Comparison of ENCODE assay signal across 10 cellular contexts in the genomic region with DNA sequence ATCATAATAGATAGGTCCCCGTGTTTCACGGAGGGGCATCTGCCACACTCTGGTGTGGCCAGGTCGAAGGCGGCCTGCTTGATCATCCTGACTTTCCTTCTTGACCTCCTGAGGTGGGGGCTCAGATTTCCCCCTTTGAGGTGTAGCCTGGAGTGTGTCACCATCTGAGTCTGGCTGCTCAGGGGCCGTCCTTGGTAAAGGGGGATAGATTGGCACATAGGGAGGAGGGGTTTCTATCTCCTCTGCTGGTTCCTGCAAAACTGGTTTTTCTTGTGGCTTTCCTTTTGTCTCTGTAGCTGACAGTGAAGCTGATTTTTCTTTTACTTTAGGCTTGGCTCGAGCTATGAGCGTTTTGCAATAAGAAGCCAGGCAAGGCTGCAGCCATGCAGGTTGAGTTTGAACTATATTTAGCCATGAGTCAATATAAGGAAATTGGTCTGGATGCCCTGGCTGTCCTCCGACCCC. TPM values are rescaled to one million over a fixed set of nuclear protein-coding genes. Genes with fewer than 3 reads are reported as not detected.
DNase-seq lines count a peak whose midpoint lies in the region; ATAC-seq, FAIRE-seq and TF ChIP-seq lines count a peak whose summit lies in the region.
"Had no signal": no experiment of that assay in that cellular context is flagged by ENCODE, and none has a peak within 500 bp of the region (broad histone marks: within the 10 kb centered on the region; RNA-seq: fewer than 3 reads in every experiment).

No MANE protein-coding gene starts in this region.

- peaks cover 2% of the 10 kb centered on the region for H3K4me1 ChIP-seq in right cardiac atrium (ENCODE audit: control insufficient read depth, insufficient read depth, low read length)
- peaks cover 8 to 33% of the 10 kb centered on the region in 2 donors for H3K4me1 ChIP-seq in thoracic aorta (ENCODE audit: control insufficient read depth in 1 of 2, low read depth in 2 of 2)

- peaks cover 23% of the 10 kb centered on the region for H3K4me1 Mint-ChIP-seq in WTC11
- peaks cover 8% of the 10 kb centered on the region for H3K4me1 Mint-ChIP-seq in activated naive CD8-positive, alpha-beta T cell treated with anti-CD3 and anti-CD28 coated beads for 36 hours

- CTCF ChIA-PET in WTC11 (lab: Charles Lee), result interaction anchor here (1.1 kb wide), 1 partner anchor 47 kb away, joined by 3 read pairs; no protein-coding TSS in a partner anchor

- H3K27ac ChIP-seq in right cardiac atrium (ENCODE audit: low read length) (peak overlapping the region; percentile 5), thoracic aorta (peak overlapping the region; percentile 18 to 75)
- H3K27ac ChIP-seq: 22Rv1 had no signal

- no peak for FAIRE-seq in frontal cortex (lab: Jason Lieb, UNC)

- 74% methylated on average over 8 of the region's 8 CpGs for WGBS in right cardiac atrium

- no peaks in the 10 kb centered on the region for H3K36me3 ChIP-seq in thoracic aorta

- peaks cover 3% of the 10 kb centered on the region; the same call in 1 of the 2 replicates for H3K27me3 Mint-ChIP-seq in WTC11 (ENCODE audit: low read depth)
- no peaks in the 10 kb centered on the region for H3K27me3 Mint-ChIP-seq in activated naive CD8-positive, alpha-beta T cell treated with anti-CD3 and anti-CD28 coated beads for 36 hours

- peak overlapping the region; percentile 79; the same call in 1 of the 2 replicates for H3K27ac Mint-ChIP-seq in WTC11
- H3K27ac Mint-ChIP-seq in activated naive CD8-positive, alpha-beta T cell treated with anti-CD3 and anti-CD28 coated beads for 36 hours, result no peak overlapping the region

- 0 out of 2 replicates have a peak overlapping the region, but pooled peaks have one; percentile 29 for H3K4me3 Mint-ChIP-seq in WTC11
- H3K4me3 Mint-ChIP-seq in activated naive CD8-positive, alpha-beta T cell treated with anti-CD3 and anti-CD28 coated beads for 36 hours, result no peak overlapping the region

- POLR2A ChIA-PET in WTC11 (lab: Charles Lee), result interaction anchor here (0.5 kb wide), 1 partner anchor 195 kb away, joined by 7 read pairs; no protein-coding TSS in a partner anchor

- TF ChIP-seq CTCF in WTC11 (IDR thresholded peaks at IDR 0.05) (no peak), thoracic aorta (IDR thresholded peaks at IDR 0.05) (no peak)

- DNase-seq in NCI-H345 (lab: John Stamatoyannopoulos, UW) (peak; percentile 11), NCI-H345 treated with DMSO at 0.1 percent for 48 hours (lab: John Stamatoyannopoulos, UW; ENCODE audit: unreplicated experiment) (no peak), WTC11 (ENCODE audit: low spot score) (peak; percentile 13), right cardiac atrium (no peak), thoracic aorta (ENCODE audit: low spot score) (no peak), HuH-7.5 (ENCODE audit: low spot score) (no peak), frontal cortex (ENCODE audit: low spot score in 2 of 2) (no peak)
- no peak for DNase-seq in activated naive CD8-positive, alpha-beta T cell treated with anti-CD3 and anti-CD28 coated beads for 36 hours

- H3K9me3 ChIP-seq in right cardiac atrium (ENCODE audit: control insufficient read depth, low read length), result peaks cover 2% of the 10 kb centered on the region
- H3K9me3 ChIP-seq in thoracic aorta, result peaks cover 5% of the 10 kb centered on the region

- intact Hi-C loops in right cardiac atrium (cut with DNase I), result no loop called here

- H3K36me3 Mint-ChIP-seq in WTC11, result peaks cover 78% of the 10 kb centered on the region
- peaks cover 73% of the 10 kb centered on the region for H3K36me3 Mint-ChIP-seq in activated naive CD8-positive, alpha-beta T cell treated with anti-CD3 and anti-CD28 coated beads for 36 hours

- H3K27me3 ChIP-seq in right cardiac atrium (ENCODE audit: control insufficient read depth, insufficient read depth), result no peaks in the 10 kb centered on the region
- H3K27me3 ChIP-seq in thoracic aorta (replicated peaks; ENCODE audit: insufficient read depth), result no peaks in the 10 kb centered on the region

- H3K4me3 ChIP-seq in right cardiac atrium (ENCODE audit: low read length) (no peak overlapping the region), thoracic aorta (no peak overlapping the region)

- peaks cover 80% of the 10 kb centered on the region for H3K9me3 Mint-ChIP-seq in WTC11
- peaks cover 58% of the 10 kb centered on the region for H3K9me3 Mint-ChIP-seq in activated naive CD8-positive, alpha-beta T cell treated with anti-CD3 and anti-CD28 coated beads for 36 hours

- ATAC-seq in WTC11 (peak; percentile 86), right cardiac atrium (peak; percentile 22 to 32), thoracic aorta (ENCODE audit: insufficient number of reproducible peaks, low FRiP score, low read depth) (no peak)
- ATAC-seq: Panc1 had no signal

TF ChIP-seq in WTC11, 78 proteins besides CTCF, POLR2A, EP300 and RAD21:
- TF ChIP-seq SMAD4 (CRISPR knock-in tag; IDR thresholded peaks at IDR 0.05), result no peak
- TF ChIP-seq FOXK1 (CRISPR knock-in tag; IDR thresholded peaks at IDR 0.05), result no peak
- no peak for TF ChIP-seq ZNF396 (CRISPR knock-in tag; IDR thresholded peaks at IDR 0.05; ENCODE audit: borderline replicate concordance)
- no peak for TF ChIP-seq NR1H2 (CRISPR knock-in tag; IDR thresholded peaks at IDR 0.05)
- no peak for TF ChIP-seq CBFB (CRISPR knock-in tag; IDR thresholded peaks at IDR 0.05; ENCODE audit: low read depth)
TF ChIP-seq in WTC11: peak in this region for 0.

RNA-seq across cellular contexts. Expression of a gene that starts 7.1 kb away (rescaled TPM):
- total RNA-seq in WTC11 (2021) (7.0 to 9.2 TPM (median 8.6 TPM) in 3 replicates), right cardiac atrium (1 to 10 TPM; 2.5 to 7.6 (median 3.8) TPM), thoracic aorta (10 to 100 TPM in 1 of 2 donors, 1 to 10 TPM in 1; 9.2 to 16.9 TPM), frontal cortex (45.7 TPM)
- polyA plus RNA-seq in right cardiac atrium, result 3.9 TPM
- total RNA-seq in activated naive CD8-positive, alpha-beta T cell treated with anti-CD3 and anti-CD28 coated beads for 36 hours, result 1 to 10 TPM; 2.9 to 3.2 TPM

RNA-seq across cellular contexts. Expression of a gene that starts 8.5 kb away (rescaled TPM):
- total RNA-seq in WTC11 (2021) (10.2 to 12.1 TPM (median 11.5 TPM) in 3 replicates), right cardiac atrium (10 to 100 TPM in 1 of 4 donors, 1 to 10 TPM in 3; 6.1 to 11.8 (median 7.7) TPM), thoracic aorta (10 to 100 TPM; 21.8 to 28.6 TPM), frontal cortex (14.3 TPM)
- 4.0 TPM for polyA plus RNA-seq in right cardiac atrium
- total RNA-seq in activated naive CD8-positive, alpha-beta T cell treated with anti-CD3 and anti-CD28 coated beads for 36 hours, result 1 to 10 TPM; 5.3 to 6.1 TPM

Comparison
In these comparisons a context has a peak if more than half of its experiments do, and no peak if none do; other contexts are left out.
1. DNase-seq: peak in NCI-H345 (single experiment) and WTC11 (single experiment); none in NCI-H345 treated with DMSO at 0.1 percent for 48 hours (single experiment), right cardiac atrium (0 of 3), thoracic aorta (single experiment), HuH-7.5 (single experiment), frontal cortex (0 of 2) and activated naive CD8-positive, alpha-beta T cell treated with anti-CD3 and anti-CD28 coated beads for 36 hours (single experiment).